In the genomic region with DNA sequence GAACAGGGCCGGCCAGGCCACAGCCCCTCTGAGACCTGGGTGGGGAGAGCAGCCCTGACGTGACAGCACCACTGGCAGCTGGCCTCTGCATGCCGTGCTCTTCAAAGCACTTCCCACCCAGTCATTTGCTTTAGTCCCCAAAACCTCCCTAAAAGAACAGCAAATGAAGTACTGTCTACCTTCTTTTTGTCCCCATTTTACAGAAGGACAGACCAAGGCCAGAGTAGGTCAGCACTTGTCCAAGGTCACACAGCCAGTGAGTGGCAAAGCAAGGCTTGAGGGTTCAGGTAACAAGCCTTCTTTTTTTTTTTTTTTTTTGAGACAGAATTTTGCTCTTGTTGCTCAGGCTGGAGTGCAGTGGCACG, we compare ENCODE assay signal across 16 cellular contexts. TPM values are rescaled to one million over a fixed set of nuclear protein-coding genes. Genes with fewer than 3 reads are reported as not detected.
A peak's percentile ranks its signal among the peaks of the same experiment; 100 is the strongest.
DNase-seq lines count a peak whose midpoint lies in the region; ATAC-seq lines count a peak whose summit lies in the region.
"Had no signal": no experiment of that assay in that cellular context is flagged by ENCODE, and none has a peak within 500 bp of the region (broad histone marks: within the 10 kb centered on the region; RNA-seq: fewer than 3 reads in every experiment).

No MANE protein-coding gene starts in this region.

- H3K9me3 ChIP-seq in neuronal stem cell (replicated peaks in 1 of 2; ENCODE audit: control insufficient read depth in 2 of 2, insufficient read depth in 1 of 2, low read depth in 1 of 2, low read length in 2 of 2), result no peaks in the 10 kb centered on the region
- H3K9me3 ChIP-seq: BE2C, Caco-2 had no signal

- peak overlapping the region; percentile 41 for H2AK5ac ChIP-seq in neuronal stem cell (ENCODE audit: low read depth, low read length)

- no peak overlapping the region for H4K91ac ChIP-seq in neuronal stem cell (ENCODE audit: low read depth, low read length, poor library complexity)

- H3K4me3 Mint-ChIP-seq in activated naive CD8-positive, alpha-beta T cell treated with anti-CD3 and anti-CD28 coated beads, Interleukin-2, amount 10 ng/mL, durations not matched to agents 7 days and 5 days, result no peak overlapping the region
- no peak overlapping the region for H3K4me3 Mint-ChIP-seq in activated naive CD8-positive, alpha-beta T cell treated with anti-CD3 and anti-CD28 coated beads, Interleukin-2, amount 50 U/mL, for 24 hours
- H3K4me3 Mint-ChIP-seq: CD4-positive, alpha-beta T cell had no signal

- H3K9me3 Mint-ChIP-seq in activated naive CD8-positive, alpha-beta T cell treated with anti-CD3 and anti-CD28 coated beads, Interleukin-2, amount 10 ng/mL, durations not matched to agents 7 days and 5 days, result no peaks in the 10 kb centered on the region
- no peaks in the 10 kb centered on the region for H3K9me3 Mint-ChIP-seq in activated naive CD8-positive, alpha-beta T cell treated with anti-CD3 and anti-CD28 coated beads, Interleukin-2, amount 50 U/mL, for 24 hours
- H3K9me3 Mint-ChIP-seq: CD4-positive, alpha-beta T cell had no signal

- peak overlapping the region; percentile 38 for H3K27ac Mint-ChIP-seq in activated naive CD8-positive, alpha-beta T cell treated with anti-CD3 and anti-CD28 coated beads, Interleukin-2, amount 10 ng/mL, durations not matched to agents 7 days and 5 days
- no peak overlapping the region for H3K27ac Mint-ChIP-seq in activated naive CD8-positive, alpha-beta T cell treated with anti-CD3 and anti-CD28 coated beads, Interleukin-2, amount 50 U/mL, for 24 hours
- H3K27ac Mint-ChIP-seq: CD4-positive, alpha-beta T cell had no signal

- DNase-seq in activated naive CD8-positive, alpha-beta T cell treated with anti-CD3 and anti-CD28 coated beads, Interleukin-2, amount 10 ng/mL, durations not matched to agents 7 days and 5 days, result no peak
- no peak for DNase-seq in activated naive CD8-positive, alpha-beta T cell treated with anti-CD3 and anti-CD28 coated beads, Interleukin-2, amount 50 U/mL, for 24 hours
- DNase-seq in MV-4-11 (lab: John Stamatoyannopoulos, UW) (peak; percentile 20), neuronal stem cell (ENCODE audit: low spot score) (no peak), AG20443 (ENCODE audit: low spot score) (no peak), NCI-H82 treated with DMSO at 0.1 percent for 48 hours (lab: John Stamatoyannopoulos, UW; ENCODE audit: unreplicated experiment) (no peak)
- DNase-seq: Caco-2; CD4-positive, alpha-beta T cell; DMS153; DMS79; GDM1; GOT3 had no signal

- POLR2A ChIA-PET in activated naive CD8-positive, alpha-beta T cell treated with anti-CD3 and anti-CD28 coated beads, Interleukin-2, amount 10 ng/mL, durations not matched to agents 7 days and 5 days (lab: Charles Lee), result interaction anchor here (0.8 to 1.4 kb wide), 3 partner anchors 9 to 15 kb away, joined by 3 to 4 read pairs (median 3); partner anchors contain the start of gene ATP6V1F

- H3K27ac ChIP-seq in neuronal stem cell (replicated peaks; ENCODE audit: low read length), result no peak overlapping the region
- H3K27ac ChIP-seq: C4-2B had no signal

- H3K4ac ChIP-seq in neuronal stem cell (ENCODE audit: low read length), result no peak overlapping the region

- H3K4me3 ChIP-seq in neuronal stem cell (ENCODE audit: low read length in 2 of 2), result no peak overlapping the region

- no peak overlapping the region for H2BK15ac ChIP-seq in neuronal stem cell (ENCODE audit: low read length)

- H2BK120ac ChIP-seq in neuronal stem cell (ENCODE audit: low read depth, low read length), result no peak overlapping the region

- no peaks in the 10 kb centered on the region for H3K79me1 ChIP-seq in neuronal stem cell (ENCODE audit: low read depth, low read length)

- peaks cover 4 to 6% of the 10 kb centered on the region in 2 donors for H3K4me1 ChIP-seq in neuronal stem cell (ENCODE audit: control insufficient read depth in 2 of 2, insufficient read depth in 1 of 2, low read depth in 1 of 2, low read length in 2 of 2)

- peaks cover 5% of the 10 kb centered on the region for H3K27me3 Mint-ChIP-seq in activated naive CD8-positive, alpha-beta T cell treated with anti-CD3 and anti-CD28 coated beads, Interleukin-2, amount 10 ng/mL, durations not matched to agents 7 days and 5 days
- peaks cover 1% of the 10 kb centered on the region for H3K27me3 Mint-ChIP-seq in activated naive CD8-positive, alpha-beta T cell treated with anti-CD3 and anti-CD28 coated beads, Interleukin-2, amount 50 U/mL, for 24 hours
- H3K27me3 Mint-ChIP-seq: CD4-positive, alpha-beta T cell had no signal

- H3K14ac ChIP-seq in neuronal stem cell (ENCODE audit: low read length), result no peak overlapping the region

- peak overlapping the region; percentile 16 for H3K18ac ChIP-seq in neuronal stem cell (ENCODE audit: low read length)

- H3K23ac ChIP-seq in neuronal stem cell (ENCODE audit: low read depth, low read length, poor library complexity), result no peak overlapping the region

- peak overlapping the region; percentile 8 for H2BK12ac ChIP-seq in neuronal stem cell (ENCODE audit: low read length)

- peaks cover 7% of the 10 kb centered on the region for H3K4me1 Mint-ChIP-seq in activated naive CD8-positive, alpha-beta T cell treated with anti-CD3 and anti-CD28 coated beads, Interleukin-2, amount 10 ng/mL, durations not matched to agents 7 days and 5 days
- no peaks in the 10 kb centered on the region for H3K4me1 Mint-ChIP-seq in activated naive CD8-positive, alpha-beta T cell treated with anti-CD3 and anti-CD28 coated beads, Interleukin-2, amount 50 U/mL, for 24 hours

- H3K9ac ChIP-seq in neuronal stem cell (ENCODE audit: low read depth, low read length, poor library complexity), result peak overlapping the region; percentile 56

- no peak overlapping the region for H2AFZ ChIP-seq in neuronal stem cell (ENCODE audit: low read length)

- peaks cover 0 to 28% (median 2%) of the 10 kb centered on the region in 3 experiments for H3K27me3 ChIP-seq in neuronal stem cell (ENCODE audit: control insufficient read depth in 3 of 3, insufficient read depth in 3 of 3, low read depth in 1 of 3, low read length in 3 of 3)
- H3K27me3 ChIP-seq: BE2C had no signal

- H2BK5ac ChIP-seq in neuronal stem cell (ENCODE audit: low read length), result no peak overlapping the region

- no peaks in the 10 kb centered on the region for H3K36me3 Mint-ChIP-seq in activated naive CD8-positive, alpha-beta T cell treated with anti-CD3 and anti-CD28 coated beads, Interleukin-2, amount 10 ng/mL, durations not matched to agents 7 days and 5 days
- no peaks in the 10 kb centered on the region for H3K36me3 Mint-ChIP-seq in activated naive CD8-positive, alpha-beta T cell treated with anti-CD3 and anti-CD28 coated beads, Interleukin-2, amount 50 U/mL, for 24 hours (ENCODE audit: low read depth)

- ATAC-seq in activated naive CD8-positive, alpha-beta T cell treated with anti-CD3 and anti-CD28 coated beads, Interleukin-2, amount 10 ng/mL, durations not matched to agents 7 days and 5 days (ENCODE audit: low read depth), result no peak
- ATAC-seq in activated naive CD8-positive, alpha-beta T cell treated with anti-CD3 and anti-CD28 coated beads, Interleukin-2, amount 50 U/mL, for 24 hours, result no peak
- ATAC-seq in HG03135 (IDR thresholded peaks at IDR 0.05; ENCODE audit: unreplicated experiment), result no peak
- ATAC-seq: HCT116 had no signal

- no peak overlapping the region for H4K8ac ChIP-seq in neuronal stem cell (ENCODE audit: low read depth, low read length)

- no peaks in the 10 kb centered on the region for H3K36me3 ChIP-seq in neuronal stem cell (replicated peaks in 1 of 2; ENCODE audit: control insufficient read depth in 2 of 2, insufficient read depth in 2 of 2, low read length in 2 of 2)
- H3K36me3 ChIP-seq: BE2C had no signal

- no peak overlapping the region for H3K4me2 ChIP-seq in neuronal stem cell (ENCODE audit: insufficient read depth, low read length, poor library complexity, severe bottlenecking)

- no CpG with 5 or more reads among the region's 4 CpGs for WGBS in neuronal stem cell (ENCODE audit: extremely low coverage in 2 of 2, insufficient read length in 2 of 2, insufficient replicate concordance in 1 of 2), 2 donors

RNA-seq across cellular contexts. Expression of gene ATP6V1F, which starts 15.1 kb away (rescaled TPM):
- 100 to 1,000 TPM; 134 TPM for total RNA-seq in activated naive CD8-positive, alpha-beta T cell treated with anti-CD3 and anti-CD28 coated beads, Interleukin-2, amount 10 ng/mL, durations not matched to agents 7 days and 5 days
- 216 TPM for polyA plus RNA-seq in neuronal stem cell (2013, experiment 1 of 2)
- 208 TPM for polyA plus RNA-seq in neuronal stem cell (2013, experiment 2 of 2)

RNA-seq across cellular contexts. Expression of gene KCP, which starts 32.8 kb away (rescaled TPM):
- total RNA-seq in activated naive CD8-positive, alpha-beta T cell treated with anti-CD3 and anti-CD28 coated beads, Interleukin-2, amount 10 ng/mL, durations not matched to agents 7 days and 5 days, result under 1 TPM; 0.57 to 0.69 TPM
- 1.0 TPM for polyA plus RNA-seq in neuronal stem cell (2013, experiment 1 of 2)
- 1.1 TPM for polyA plus RNA-seq in neuronal stem cell (2013, experiment 2 of 2)

RNA-seq across cellular contexts. Expression of gene FLNC, which starts 47.5 kb away (rescaled TPM):
- total RNA-seq in activated naive CD8-positive, alpha-beta T cell treated with anti-CD3 and anti-CD28 coated beads, Interleukin-2, amount 10 ng/mL, durations not matched to agents 7 days and 5 days, result not detected
- 17.5 TPM for polyA plus RNA-seq in neuronal stem cell (2013, experiment 1 of 2)
- 17.4 TPM for polyA plus RNA-seq in neuronal stem cell (2013, experiment 2 of 2)

RNA-seq across cellular contexts. Expression of gene IRF5, which starts 60.0 kb away (rescaled TPM):
- total RNA-seq in activated naive CD8-positive, alpha-beta T cell treated with anti-CD3 and anti-CD28 coated beads, Interleukin-2, amount 10 ng/mL, durations not matched to agents 7 days and 5 days, result 1 to 10 TPM; 7.7 to 8.2 TPM
- polyA plus RNA-seq in neuronal stem cell (2013, experiment 1 of 2), result 0.64 TPM
- 0.71 TPM for polyA plus RNA-seq in neuronal stem cell (2013, experiment 2 of 2)
